In the genomic region with DNA sequence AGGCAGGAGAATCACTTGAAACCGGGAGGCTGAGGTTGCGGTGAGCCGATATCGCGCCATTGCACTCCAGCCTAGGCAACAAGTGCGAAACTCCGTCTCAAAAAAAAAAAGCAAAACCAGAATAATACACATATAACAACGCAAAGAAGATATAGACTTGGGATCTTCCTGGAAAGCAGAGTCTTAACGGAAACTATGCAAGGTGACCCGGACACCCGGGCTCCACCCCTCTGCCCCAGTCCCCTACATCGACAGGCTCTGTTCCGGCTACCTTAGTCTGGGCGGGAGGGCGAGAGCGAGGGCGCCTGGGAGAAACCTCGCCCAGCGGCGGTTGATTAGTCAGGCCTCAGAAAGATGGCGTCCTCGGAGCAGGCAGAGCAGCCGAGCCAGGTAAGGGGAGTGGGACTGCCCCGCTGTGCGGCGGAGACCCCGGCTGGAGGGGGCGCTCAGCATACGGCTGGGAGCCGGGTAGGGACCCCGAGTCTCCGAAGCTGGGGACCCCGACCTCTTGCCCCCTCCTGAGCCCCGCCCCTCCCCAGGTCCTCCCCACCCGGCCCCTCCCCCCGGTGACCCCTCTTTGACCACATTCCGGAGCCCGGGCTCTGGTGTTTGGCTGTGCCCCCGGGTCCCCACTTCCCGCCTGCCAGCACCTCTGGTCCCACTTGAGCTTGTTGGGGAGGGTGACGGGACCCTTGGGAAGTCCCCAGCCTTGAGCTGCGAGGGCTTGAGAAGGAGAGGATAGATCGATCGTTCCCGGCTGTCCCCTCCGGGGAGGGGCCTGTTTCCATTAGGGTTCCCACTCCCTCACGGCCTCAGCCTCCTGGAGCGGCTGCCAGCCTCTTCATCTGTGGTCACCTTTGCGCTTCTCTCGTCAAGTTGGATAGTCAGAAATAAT, we compare ENCODE assay signal across 8 cellular contexts. TPM values are rescaled to one million over a fixed set of nuclear protein-coding genes. Genes with fewer than 3 reads are reported as not detected.
DNase-seq lines count a peak whose midpoint lies in the region; ATAC-seq and TF ChIP-seq lines count a peak whose summit lies in the region.

A gene with protein sequence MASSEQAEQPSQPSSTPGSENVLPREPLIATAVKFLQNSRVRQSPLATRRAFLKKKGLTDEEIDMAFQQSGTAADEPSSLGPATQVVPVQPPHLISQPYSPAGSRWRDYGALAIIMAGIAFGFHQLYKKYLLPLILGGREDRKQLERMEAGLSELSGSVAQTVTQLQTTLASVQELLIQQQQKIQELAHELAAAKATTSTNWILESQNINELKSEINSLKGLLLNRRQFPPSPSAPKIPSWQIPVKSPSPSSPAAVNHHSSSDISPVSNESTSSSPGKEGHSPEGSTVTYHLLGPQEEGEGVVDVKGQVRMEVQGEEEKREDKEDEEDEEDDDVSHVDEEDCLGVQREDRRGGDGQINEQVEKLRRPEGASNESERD (plus strand): TSS at position 338 of the 895 bp plus-strand sequence. CDS start 17 bp downstream, at position 355.

- H3K27me3 ChIP-seq in smooth muscle cell (ENCODE audit: low read depth), result no peaks in the 10 kb centered on the region

- H3F3A ChIP-seq in smooth muscle cell (ENCODE audit: low read depth), result no peaks in the 10 kb centered on the region

- H3K79me2 ChIP-seq in smooth muscle cell (ENCODE audit: low read depth), result peaks cover 41% of the 10 kb centered on the region

- peaks cover 15% of the 10 kb centered on the region for H3K4me1 ChIP-seq in smooth muscle cell (ENCODE audit: low read depth)

- peak within 1 kb of the TSS; percentile 90 for H3K4me2 ChIP-seq in smooth muscle cell

- H3K9ac ChIP-seq in smooth muscle cell (ENCODE audit: low read depth), result peak within 1 kb of the TSS; percentile 79

- peak within 1 kb of the TSS; percentile 92 for H2AFZ ChIP-seq in smooth muscle cell (ENCODE audit: low read depth)

- H3K9me3 Mint-ChIP-seq in immature natural killer cell, result no peaks in the 10 kb centered on the region

- H3K36me3 Mint-ChIP-seq in immature natural killer cell, result no peaks in the 10 kb centered on the region

- H3K27ac Mint-ChIP-seq in immature natural killer cell, result peak within 1 kb of the TSS; percentile 81 to 92 (median 90)

- DNase-seq in 8988T, result peak; percentile 79
- peak; percentile 94 for DNase-seq in NCI-H2227 (lab: John Stamatoyannopoulos, UW; ENCODE audit: unreplicated experiment)
- peak; percentile 83 to 85 for DNase-seq in cardiac fibroblast (ENCODE audit: low read depth in 2 of 2)
- peak; percentile 76 to 78 (median 78) for DNase-seq in immature natural killer cell
- peak; percentile 46 for DNase-seq in smooth muscle cell (lab: John Stamatoyannopoulos, UW; ENCODE audit: unreplicated experiment)

- H3K9me3 ChIP-seq in smooth muscle cell (replicated peaks; ENCODE audit: low read depth), result no peaks in the 10 kb centered on the region

- ATAC-seq in GM18520 (IDR thresholded peaks at IDR 0.05; ENCODE audit: unreplicated experiment), result peak; percentile 44
- ATAC-seq in HG03095 (IDR thresholded peaks at IDR 0.05; ENCODE audit: unreplicated experiment), result peak; percentile 53

- peaks cover 0 to 3% (median 2%) of the 10 kb centered on the region in 3 donors for H3K27me3 Mint-ChIP-seq in immature natural killer cell (ENCODE audit: low read depth in 3 of 3)

- peak within 1 kb of the TSS; percentile 89 to 95 (median 93) for H3K4me3 Mint-ChIP-seq in immature natural killer cell

- peaks cover 12% of the 10 kb centered on the region for H4K20me1 ChIP-seq in smooth muscle cell (ENCODE audit: low read depth)

- H3K4me1 Mint-ChIP-seq in immature natural killer cell, result peaks cover 45 to 64% of the 10 kb centered on the region in 2 donors

- no peak within 1 kb of the TSS for H3K27ac ChIP-seq in smooth muscle cell (ENCODE audit: low read depth)

- TF ChIP-seq CTCF in WI38 (IDR thresholded peaks at IDR 0.05; ENCODE audit: low read depth, low read length) (no peak), cardiac fibroblast (IDR thresholded peaks at IDR 0.05; ENCODE audit: low read depth, low read length) (no peak), smooth muscle cell (IDR thresholded peaks at IDR 0.05; ENCODE audit: borderline replicate concordance, insufficient read depth, poor library complexity, severe bottlenecking) (no peak)

- no peaks in the 10 kb centered on the region for H3K36me3 ChIP-seq in smooth muscle cell (ENCODE audit: low read depth)

- H3K4me3 ChIP-seq in WI38 (ENCODE audit: low read depth, low read length), result peak within 1 kb of the TSS; percentile 94
- H3K4me3 ChIP-seq in cardiac fibroblast (replicated peaks in 1 of 2; ENCODE audit: low read depth in 2 of 2, low read length in 2 of 2), result peak within 1 kb of the TSS; percentile 89 to 96
- H3K4me3 ChIP-seq in smooth muscle cell, result peak within 1 kb of the TSS; percentile 71

- 14% methylated on average over 43 of the region's 50 CpGs for WGBS in smooth muscle cell (ENCODE audit: low lambda C conversion rate)

RNA-seq across cellular contexts. Expression of the gene that starts here (rescaled TPM):
- polyA plus RNA-seq in immature natural killer cell, result 1 to 10 TPM; 2.0 to 7.5 (median 4.1) TPM
- total RNA-seq in smooth muscle cell, result 8.2 and 14.2 TPM in 2 replicates
- polyA plus RNA-seq in smooth muscle cell, result 15.2 and 23.1 TPM in 2 replicates
